18 cellular contexts compared by ENCODE assay signal in the genomic region with DNA sequence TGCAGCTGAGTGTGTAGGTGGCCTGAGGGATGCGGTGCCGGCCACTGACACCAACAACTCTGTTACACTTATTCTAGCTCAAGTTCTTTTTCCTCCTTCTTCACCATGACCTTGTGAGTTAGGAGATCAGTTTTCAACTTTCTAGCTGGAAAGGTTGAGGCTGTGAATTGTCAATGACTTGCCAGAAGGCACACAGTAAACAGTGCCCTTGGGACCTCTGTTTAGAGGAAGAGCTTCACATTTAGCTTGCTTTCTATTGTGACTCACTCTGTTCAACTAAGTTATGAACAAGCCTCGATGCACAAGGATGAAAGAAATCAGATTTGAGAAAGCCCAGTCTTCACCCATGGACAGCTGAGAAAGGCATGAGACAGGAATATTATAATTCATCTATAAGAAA.
A peak's percentile ranks its signal among the peaks of the same experiment; 100 is the strongest.
DNase-seq lines count a peak whose midpoint lies in the region; ATAC-seq and TF ChIP-seq lines count a peak whose summit lies in the region.
"Had no signal": no experiment of that assay in that cellular context is flagged by ENCODE, and none has a peak within 500 bp of the region (broad histone marks: within the 10 kb centered on the region; RNA-seq: fewer than 3 reads in every experiment).

No MANE protein-coding gene starts in this region.

- H3K36me3 ChIP-seq in GM23248 (ENCODE audit: low read depth) = no peaks in the 10 kb centered on the region
- H3K36me3 ChIP-seq: SJCRH30 had no signal

- TF ChIP-seq CTCF in fibroblast of mammary gland (conservative IDR thresholded peaks at IDR 0.05; ENCODE audit: control insufficient read depth, insufficient read depth, low read depth, low read length) = no peak

- H3K27ac ChIP-seq in GM23248 = no peak overlapping the region
- H3K27ac ChIP-seq: RWPE1, SJCRH30 had no signal

- H3K4me1 ChIP-seq in GM23248 (ENCODE audit: insufficient read depth) = no peaks in the 10 kb centered on the region
- H3K4me1 ChIP-seq: SJCRH30 had no signal

- H3K79me2 ChIP-seq in GM23248 (ENCODE audit: insufficient read depth) = no peaks in the 10 kb centered on the region

- WGBS in GM23248 (ENCODE audit: low coverage in 1 of 2, low lambda C conversion rate in 2 of 2, missing lambda C conversion rate in 2 of 2), 2 experiments = 47 to 48% methylated on average over 3 of the region's 3 CpGs

- H3K27me3 ChIP-seq in GM23248 (replicated peaks; ENCODE audit: insufficient read depth) = no peaks in the 10 kb centered on the region

- no peaks in the 10 kb centered on the region for H4K20me1 ChIP-seq in GM23248 (ENCODE audit: insufficient read depth)

- H3K4me3 ChIP-seq in GM23248 (no peak overlapping the region), fibroblast of mammary gland (ENCODE audit: control insufficient read depth, low read depth, low read length) (no peak overlapping the region)
- H3K4me3 ChIP-seq: SJCRH30 had no signal

- no peaks in the 10 kb centered on the region for H3K9me3 ChIP-seq in GM23248 (ENCODE audit: low read depth)
- H3K9me3 ChIP-seq: SJCRH30 had no signal

- no peak overlapping the region for H3K9ac ChIP-seq in GM23248

- H3K9me2 ChIP-seq in GM23248 (ENCODE audit: insufficient read depth) = no peaks in the 10 kb centered on the region

- in situ Hi-C loops in GM23248 (cut with MboI) = no loop called here

- H3F3A ChIP-seq in GM23248 (ENCODE audit: insufficient read depth) = no peaks in the 10 kb centered on the region

- H3K4me2 ChIP-seq in GM23248 (ENCODE audit: unreplicated experiment) = no peak overlapping the region

- DNase-seq in GM23248 (peak; percentile 20), NCI-H69 (lab: John Stamatoyannopoulos, UW) (peak; percentile 5), fibroblast of mammary gland (ENCODE audit: low read depth) (peak; percentile 68), stromal cell of bone marrow (ENCODE audit: low read depth) (peak; percentile 40), A172 (ENCODE audit: low spot score) (no peak), hippocampal formation (lab: John Stamatoyannopoulos, UW) (no peak)
- DNase-seq: H9; Kasumi-1; NCI-H1105 treated with DMSO at 0.1 percent for 48 hours; NCI-H1694 treated with DMSO at 0.1 percent for 48 hours; NCI-H2107; NCI-H446; NK-92 treated with Interleukin-12 subunit alpha and Interleukin-12 subunit beta, amount 100 ng/mL, for 24 hours; OCI-M1; SJCRH30; SW 1271 had no signal

- ATAC-seq in HG03175 (IDR thresholded peaks at IDR 0.05; ENCODE audit: unreplicated experiment) = no peak

- H2AFZ ChIP-seq in GM23248 = no peak overlapping the region

Comparison
In these comparisons a context has a peak if more than half of its experiments do, and no peak if none do; other contexts are left out.
1. DNase-seq: peak in GM23248 (single experiment), NCI-H69 (single experiment), fibroblast of mammary gland (single experiment) and stromal cell of bone marrow (single experiment); none in A172 (single experiment) and hippocampal formation (0 of 2).